ENCODE assay signal across 20 cellular contexts in genomic region chr3:117726776-117727175, GRCh38.
DNase-seq lines count a peak whose midpoint lies in the region; TF ChIP-seq lines count a peak whose summit lies in the region.
"Had no signal": no experiment of that assay in that cellular context is flagged by ENCODE, and none has a peak within 500 bp of the region (broad histone marks: within the 10 kb centered on the region; RNA-seq: fewer than 3 reads in every experiment).

No MANE protein-coding gene starts in this region.

- no peak overlapping the region for H2BK120ac ChIP-seq in trophoblast cell (ENCODE audit: insufficient read depth, low read length, poor library complexity)

- H2BK12ac ChIP-seq in trophoblast cell (ENCODE audit: low read length): no peak overlapping the region

- in situ Hi-C loops in GM23248 (cut with MboI): no loop called here

- no peaks in the 10 kb centered on the region for H3K4me1 Mint-ChIP-seq in activated T-cell treated with anti-CD3 and anti-CD28 coated beads, Interleukin-2, amount 50 U/mL, for 24 hours (ENCODE audit: low read depth)
- H3K4me1 Mint-ChIP-seq: CD4-positive, CD25-positive, alpha-beta regulatory T cell; GM23338; H9 had no signal

- no peaks in the 10 kb centered on the region for H3K79me2 ChIP-seq in GM23248 (ENCODE audit: insufficient read depth)
- H3K79me2 ChIP-seq in trophoblast cell (ENCODE audit: control insufficient read depth, insufficient read depth, low read length, poor library complexity): no peaks in the 10 kb centered on the region

- no peaks in the 10 kb centered on the region; the same call in 1 of the 2 replicates for H3K9me2 ChIP-seq in GM23248 (ENCODE audit: insufficient read depth)

- no peak overlapping the region for H4K8ac ChIP-seq in trophoblast cell (ENCODE audit: low read depth, low read length)

- H3K36me3 ChIP-seq in GM23248 (ENCODE audit: low read depth): no peaks in the 10 kb centered on the region
- no peaks in the 10 kb centered on the region for H3K36me3 ChIP-seq in adipocyte (ENCODE audit: control insufficient read depth, insufficient read depth, low read length, severe bottlenecking)
- H3K36me3 ChIP-seq in trophoblast cell (ENCODE audit: control insufficient read depth in 1 of 2, insufficient read depth in 2 of 2, low read length in 2 of 2): no peaks in the 10 kb centered on the region

- no peaks in the 10 kb centered on the region for H3K27me3 ChIP-seq in GM23248 (replicated peaks; ENCODE audit: insufficient read depth)
- H3K27me3 ChIP-seq in adipocyte (replicated peaks; ENCODE audit: control insufficient read depth, insufficient read depth, low read length): no peaks in the 10 kb centered on the region
- no peaks in the 10 kb centered on the region for H3K27me3 ChIP-seq in trophoblast cell (ENCODE audit: insufficient read depth, low read length)

- H2AFZ ChIP-seq in GM23248 (0 out of 2 replicates have a peak overlapping the region, but pooled peaks have one; percentile 11), trophoblast cell (ENCODE audit: insufficient read depth, low read length, poor library complexity) (no peak overlapping the region)
- H2AFZ ChIP-seq: GM23338 had no signal

- H3K23ac ChIP-seq in trophoblast cell (ENCODE audit: low read length): no peak overlapping the region

- no peak overlapping the region for H3K4me3 Mint-ChIP-seq in activated T-cell treated with anti-CD3 and anti-CD28 coated beads, Interleukin-2, amount 50 U/mL, for 24 hours
- H3K4me3 Mint-ChIP-seq: CD8-positive, alpha-beta T cell; GM23338; H9 had no signal

- CTCF ChIA-PET in AG04449 (lab: Yijun Ruan, JAX): interaction anchor here (1.1 to 2.5 kb wide), 2 partner anchors 8 kb away, joined by 3 to 9 read pairs; no protein-coding TSS in a partner anchor

- no peak overlapping the region for H2BK5ac ChIP-seq in trophoblast cell (ENCODE audit: low read depth, low read length, poor library complexity)

- H3K27ac ChIP-seq in GM23248 (peak overlapping the region; percentile 29), trophoblast cell (ENCODE audit: low read depth, low read length) (no peak overlapping the region)
- H3K27ac ChIP-seq: 22Rv1, C4-2B had no signal

- no peak overlapping the region for H2AK5ac ChIP-seq in trophoblast cell (ENCODE audit: low read length)

- no peak for TF ChIP-seq CTCF in AG04449 (IDR thresholded peaks at IDR 0.05; ENCODE audit: insufficient read depth, low read length, missing control alignments)

- H3K9ac ChIP-seq in GM23248: no peak overlapping the region
- H3K9ac ChIP-seq in adipocyte (ENCODE audit: low read length): no peak overlapping the region
- no peak overlapping the region for H3K9ac ChIP-seq in trophoblast cell (ENCODE audit: low read length)

- DNase-seq in AG04449 (ENCODE audit: low read depth, low spot score) (peak; percentile 14), GM23248 (peak; percentile 57), adipocyte (ENCODE audit: low read depth) (peak; percentile 12), trophoblast cell (peak; percentile 31 to 67), NCI-H2227 (lab: John Stamatoyannopoulos, UW; ENCODE audit: unreplicated experiment) (no peak), ecto neural progenitor cell (ENCODE audit: low spot score) (no peak)
- DNase-seq in activated CD4-positive, alpha-beta T cell treated with anti-CD3 and anti-CD28 coated beads, Interleukin-2, amount 50 U/mL, for 1 hour: no peak
- no peak for DNase-seq in activated T-cell treated with anti-CD3 and anti-CD28 coated beads, Interleukin-2, amount 50 U/mL, for 24 hours
- DNase-seq: Caco-2; CD4-positive, CD25-positive, alpha-beta regulatory T cell; CD8-positive, alpha-beta T cell; DMS153; DND-41; EL; GDM1; H9 had no signal

- H3K27ac Mint-ChIP-seq in activated T-cell treated with anti-CD3 and anti-CD28 coated beads, Interleukin-2, amount 50 U/mL, for 24 hours: no peak overlapping the region
- H3K27ac Mint-ChIP-seq: CD4-positive, CD25-positive, alpha-beta regulatory T cell; CD8-positive, alpha-beta T cell; GM23338; H9 had no signal

- peaks cover 9% of the 10 kb centered on the region; the same call in 1 of the 2 replicates for H3F3A ChIP-seq in GM23248 (ENCODE audit: insufficient read depth)

- no peak overlapping the region for H4K91ac ChIP-seq in trophoblast cell (ENCODE audit: low read depth, low read length)

- no peak overlapping the region for H3K14ac ChIP-seq in trophoblast cell (ENCODE audit: low read length)

- no peak overlapping the region for H3K4ac ChIP-seq in trophoblast cell (ENCODE audit: low read depth, low read length)

- H3K4me1 ChIP-seq in GM23248 (ENCODE audit: insufficient read depth): peaks cover 12% of the 10 kb centered on the region
- H3K4me1 ChIP-seq in adipocyte (ENCODE audit: control insufficient read depth, insufficient read depth, low read length): peaks cover 11% of the 10 kb centered on the region
- no peaks in the 10 kb centered on the region for H3K4me1 ChIP-seq in trophoblast cell (ENCODE audit: control insufficient read depth in 1 of 2, insufficient read depth in 2 of 2, low read length in 2 of 2)
- H3K4me1 ChIP-seq: Caco-2 had no signal

- no peaks in the 10 kb centered on the region for H3K79me1 ChIP-seq in trophoblast cell (ENCODE audit: low read length)

- no peak overlapping the region for H4K12ac ChIP-seq in trophoblast cell (ENCODE audit: low read depth, low read length)

- H3K18ac ChIP-seq in trophoblast cell (ENCODE audit: low read length): no peak overlapping the region

- peaks cover 2% of the 10 kb centered on the region for H3K9me3 Mint-ChIP-seq in activated T-cell treated with anti-CD3 and anti-CD28 coated beads, Interleukin-2, amount 50 U/mL, for 24 hours
- H3K9me3 Mint-ChIP-seq: GM23338, H9 had no signal

- H3K36me3 Mint-ChIP-seq in activated T-cell treated with anti-CD3 and anti-CD28 coated beads, Interleukin-2, amount 50 U/mL, for 24 hours (ENCODE audit: low read depth): no peaks in the 10 kb centered on the region
- H3K36me3 Mint-ChIP-seq: CD4-positive, CD25-positive, alpha-beta regulatory T cell; CD8-positive, alpha-beta T cell had no signal

- POLR2A ChIA-PET in AG04449 (lab: Yijun Ruan, JAX): no interaction called here

- H4K20me1 ChIP-seq in GM23248 (ENCODE audit: insufficient read depth): no peaks in the 10 kb centered on the region

- H3K4me3 ChIP-seq in AG04449 (ENCODE audit: low read depth, low read length) (no peak overlapping the region), GM23248 (no peak overlapping the region), adipocyte (ENCODE audit: low read length) (no peak overlapping the region), trophoblast cell (ENCODE audit: low read depth, low read length) (no peak overlapping the region)
- H3K4me3 ChIP-seq: GM12878, GM23338 had no signal

- H3K27me3 Mint-ChIP-seq in activated T-cell treated with anti-CD3 and anti-CD28 coated beads, Interleukin-2, amount 50 U/mL, for 24 hours: no peaks in the 10 kb centered on the region
- H3K27me3 Mint-ChIP-seq: CD4-positive, CD25-positive, alpha-beta regulatory T cell had no signal

- H3K4me2 ChIP-seq in GM23248 (ENCODE audit: unreplicated experiment): no peak overlapping the region
- no peak overlapping the region for H3K4me2 ChIP-seq in trophoblast cell (ENCODE audit: low read length)
- H3K4me2 ChIP-seq: GM23338 had no signal

- H3K9me3 ChIP-seq in GM23248 (ENCODE audit: low read depth) (no peaks in the 10 kb centered on the region), adipocyte (ENCODE audit: control insufficient read depth, low read length) (no peaks in the 10 kb centered on the region), trophoblast cell (ENCODE audit: insufficient read depth, low read depth, low read length) (no peaks in the 10 kb centered on the region)
- H3K9me3 ChIP-seq: Caco-2 had no signal

Comparison
In these comparisons a context has a peak if more than half of its experiments do, and no peak if none do; other contexts are left out.
1. DNase-seq: peak in AG04449 (single experiment), GM23248 (single experiment), adipocyte (single experiment) and trophoblast cell (2 of 2); none in NCI-H2227 (single experiment), activated CD4-positive, alpha-beta T cell treated with anti-CD3 and anti-CD28 coated beads, Interleukin-2, amount 50 U/mL, for 1 hour (single experiment), ecto neural progenitor cell (single experiment) and activated T-cell treated with anti-CD3 and anti-CD28 coated beads, Interleukin-2, amount 50 U/mL, for 24 hours (single experiment).